Comparison of ENCODE assay signal across 19 cellular contexts in genomic region chr5:59185757-59186385, GRCh38.
"Had no signal": no experiment of that assay in that cellular context is flagged by ENCODE, and none has a peak within 500 bp of the region (broad histone marks: within the 10 kb centered on the region; RNA-seq: fewer than 3 reads in every experiment).

No MANE protein-coding gene starts in this region.

- H3K4me3 Mint-ChIP-seq: activated B cell treated with CpG ODN at 0.5 μM for 24 hours; activated T-helper 1 cell treated with anti-CD3 and anti-CD28 coated beads, Interleukin-12 subunit alpha, Interleukin-12 subunit beta, Interleukin-2, Interleukin-4 antibody, amounts not matched to agents 30 ng/mL and 10 ng/mL and 1 ng/mL, durations not matched to agents 14 hours and 24 hours and 36 hours; central memory CD8-positive, alpha-beta T cell; immature natural killer cell; naive B cell; stimulated activated memory B cell treated with anti-CD40 and anti-IgM and Interleukin-4, amounts not matched to agents 10 μg/mL and 1 μg/mL and 100 μg/mL, for 72 hours; T-helper 17 cell had no signal

- H3K4me1 ChIP-seq: thyroid gland had no signal

- H3K36me3 ChIP-seq: brain microvascular endothelial cell, ovary, thyroid gland had no signal

- H3K9me3 ChIP-seq: heart left ventricle, ovary, thyroid gland had no signal

- H3K4me3 ChIP-seq: heart left ventricle, ovary, thyroid gland had no signal

- H3K36me3 Mint-ChIP-seq: immature natural killer cell; stimulated activated memory B cell treated with anti-CD40 and anti-IgM and Interleukin-4, amounts not matched to agents 10 μg/mL and 1 μg/mL and 100 μg/mL, for 72 hours had no signal

- H3K27ac Mint-ChIP-seq: activated B cell treated with CpG ODN at 0.5 μM for 24 hours; activated T-helper 1 cell treated with anti-CD3 and anti-CD28 coated beads, Interleukin-12 subunit alpha, Interleukin-12 subunit beta, Interleukin-2, Interleukin-4 antibody, amounts not matched to agents 30 ng/mL and 10 ng/mL and 1 ng/mL, durations not matched to agents 14 hours and 24 hours and 36 hours; naive B cell; stimulated activated memory B cell treated with anti-CD40 and anti-IgM and Interleukin-4, amounts not matched to agents 10 μg/mL and 1 μg/mL and 100 μg/mL, for 72 hours; T-helper 17 cell had no signal

- DNase-seq: activated B cell treated with CpG ODN at 0.5 μM for 24 hours; activated CD4-positive, alpha-beta T cell treated with anti-CD3 and anti-CD28 coated beads for 48 hours; activated naive CD4-positive, alpha-beta T cell; anterior cingulate cortex; brain microvascular endothelial cell; cortex of kidney; effector CD8-positive, alpha-beta T cell; foreskin melanocyte; immature natural killer cell; midbrain; naive B cell; ovary; stimulated activated CD4-positive, alpha-beta T cell treated with anti-CD3 and anti-CD28 coated beads, Interleukin-2, amount 100 ng/mL, for 48 hours; T-helper 17 cell; thyroid gland had no signal

- H3K27me3 ChIP-seq: brain microvascular endothelial cell, heart left ventricle, ovary, thyroid gland had no signal

- H3K9me3 Mint-ChIP-seq: activated B cell treated with CpG ODN at 0.5 μM for 24 hours; activated T-helper 1 cell treated with anti-CD3 and anti-CD28 coated beads, Interleukin-12 subunit alpha, Interleukin-12 subunit beta, Interleukin-2, Interleukin-4 antibody, amounts not matched to agents 30 ng/mL and 10 ng/mL and 1 ng/mL, durations not matched to agents 14 hours and 24 hours and 36 hours; central memory CD8-positive, alpha-beta T cell; immature natural killer cell; naive B cell; stimulated activated memory B cell treated with anti-CD40 and anti-IgM and Interleukin-4, amounts not matched to agents 10 μg/mL and 1 μg/mL and 100 μg/mL, for 72 hours had no signal

- H3K27ac ChIP-seq: brain microvascular endothelial cell, heart left ventricle, ovary, thyroid gland had no signal
